ENCODE assay signal across 1 cellular context in genomic region chr7:106072715-106073091, GRCh38.
TF ChIP-seq lines count a peak whose summit lies in the region.

No MANE protein-coding gene starts in this region.

TF ChIP-seq in GM12878, 131 proteins besides CTCF, POLR2A, EP300 and RAD21:
- TF ChIP-seq TCF3 (IDR thresholded peaks at IDR 0.05; ENCODE audit: borderline replicate concordance, insufficient read depth, low read depth, low read length) (no peak), SRF (IDR thresholded peaks at IDR 0.05; ENCODE audit: low read depth in 2 of 2, low read length in 2 of 2) (no peak), HDGF (IDR thresholded peaks at IDR 0.05) (no peak), MLLT1 (IDR thresholded peaks at IDR 0.05) (no peak), NFYA (IDR thresholded peaks at IDR 0.05; ENCODE audit: borderline replicate concordance, low read depth, low read length) (no peak), CHD2 (IDR thresholded peaks at IDR 0.05; ENCODE audit: borderline replicate concordance, low read depth, low read length) (no peak), ATF2 (IDR thresholded peaks at IDR 0.05; ENCODE audit: low read length) (no peak), NBN (IDR thresholded peaks at IDR 0.05) (no peak), CBFB (IDR thresholded peaks at IDR 0.05; ENCODE audit: low read depth) (no peak), GABPA (IDR thresholded peaks at IDR 0.05; ENCODE audit: low read depth) (no peak), IKZF1 (conservative IDR thresholded peaks at IDR 0.05) (no peak), ZNF24 (IDR thresholded peaks at IDR 0.05) (no peak), STAT1 (conservative IDR thresholded peaks at IDR 0.05) (no peak), SIN3A (IDR thresholded peaks at IDR 0.05; ENCODE audit: low read depth, low read length) (no peak), NFXL1 (IDR thresholded peaks at IDR 0.05; ENCODE audit: borderline replicate concordance) (no peak), CBX5 (IDR thresholded peaks at IDR 0.05; ENCODE audit: low read depth) (no peak), SMC3 (IDR thresholded peaks at IDR 0.05; ENCODE audit: borderline replicate concordance, low read length) (no peak), SIX5 (IDR thresholded peaks at IDR 0.05; ENCODE audit: low read depth, low read length, severe bottlenecking) (no peak)
- TF ChIP-seq, protein P1, sequence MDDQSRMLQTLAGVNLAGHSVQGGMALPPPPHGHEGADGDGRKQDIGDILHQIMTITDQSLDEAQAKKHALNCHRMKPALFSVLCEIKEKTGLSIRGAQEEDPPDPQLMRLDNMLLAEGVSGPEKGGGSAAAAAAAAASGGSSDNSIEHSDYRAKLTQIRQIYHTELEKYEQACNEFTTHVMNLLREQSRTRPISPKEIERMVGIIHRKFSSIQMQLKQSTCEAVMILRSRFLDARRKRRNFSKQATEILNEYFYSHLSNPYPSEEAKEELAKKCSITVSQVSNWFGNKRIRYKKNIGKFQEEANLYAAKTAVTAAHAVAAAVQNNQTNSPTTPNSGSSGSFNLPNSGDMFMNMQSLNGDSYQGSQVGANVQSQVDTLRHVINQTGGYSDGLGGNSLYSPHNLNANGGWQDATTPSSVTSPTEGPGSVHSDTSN (IDR thresholded peaks at IDR 0.05; ENCODE audit: insufficient replicate concordance, low read depth, low read length), result no peak
TF ChIP-seq in GM12878: peak in this region for 0.
